ENCODE assay signal across 8 cellular contexts in genomic region chr16:84735846-84736586, GRCh38. TPM values are rescaled to one million over a fixed set of nuclear protein-coding genes. Genes with fewer than 3 reads are reported as not detected.
A peak's percentile ranks its signal among the peaks of the same experiment; 100 is the strongest.
DNase-seq lines count a peak whose midpoint lies in the region; ATAC-seq and TF ChIP-seq lines count a peak whose summit lies in the region.

No MANE protein-coding gene starts in this region.

- no peaks in the 10 kb centered on the region for H3K23me2 ChIP-seq in H9 (ENCODE audit: insufficient read length, low read depth, low read length, poor library complexity, severe bottlenecking)

- no peaks in the 10 kb centered on the region for H3K27me3 ChIP-seq in H9 (ENCODE audit: insufficient read depth, low read length)

- H2BK5ac ChIP-seq in H9 (ENCODE audit: insufficient read length, low read length) = no peak overlapping the region

- no peaks in the 10 kb centered on the region for H3K9me3 ChIP-seq in H9 (ENCODE audit: control insufficient read depth, low read depth, low read length)

- no peak overlapping the region for H4K8ac ChIP-seq in H9 (replicated peaks; ENCODE audit: insufficient read length, low read depth, low read length)

- H2BK120ac ChIP-seq in H9 (ENCODE audit: low read depth, low read length, poor library complexity, severe bottlenecking) = no peak overlapping the region

- no peak overlapping the region for H3K4me2 ChIP-seq in H9 (ENCODE audit: insufficient read depth, insufficient read length, low read length)

- peaks cover 3% of the 10 kb centered on the region for H3K79me1 ChIP-seq in H9 (ENCODE audit: insufficient read depth, low read depth, low read length, poor library complexity, severe bottlenecking)

- H4K5ac ChIP-seq in H9 (ENCODE audit: insufficient read length, low read depth, low read length) = no peak overlapping the region

- peaks cover 3% of the 10 kb centered on the region for H4K20me1 ChIP-seq in H9 (ENCODE audit: control insufficient read depth, insufficient read depth, insufficient read length)

- no peak overlapping the region for H3K18ac ChIP-seq in H9 (ENCODE audit: insufficient read length, low read depth, low read length)

- H3K4ac ChIP-seq in H9 (ENCODE audit: low read depth, low read length) = no peak overlapping the region

- TF ChIP-seq CTCF in H9 (conservative IDR thresholded peaks at IDR 0.05) = no peak
- TF ChIP-seq CTCF in nephron (IDR thresholded peaks at IDR 0.05; ENCODE audit: unreplicated experiment in 3 of 3) = no peak

- H2BK12ac ChIP-seq in H9 (ENCODE audit: insufficient read length, low read depth, low read length) = no peak overlapping the region

- no peak overlapping the region for H2BK15ac ChIP-seq in H9 (ENCODE audit: low read depth, low read length)

- H4K91ac ChIP-seq in H9 (ENCODE audit: insufficient read length, low read depth, low read length) = no peak overlapping the region

- H2BK20ac ChIP-seq in H9 (ENCODE audit: low read depth, low read length, poor library complexity, severe bottlenecking) = no peak overlapping the region

- no peak overlapping the region for H3K56ac ChIP-seq in H9 (ENCODE audit: insufficient read length, low read depth, low read length)

- H3K9ac ChIP-seq in H9 (ENCODE audit: extremely low read depth, insufficient read length, low read length) = no peak overlapping the region

- no peak overlapping the region for H3T11ph ChIP-seq in H9 (ENCODE audit: low read length)

- peaks cover 22% of the 10 kb centered on the region; the same call in 1 of the 2 replicates for H3K79me2 ChIP-seq in H9 (ENCODE audit: insufficient read depth, low read length)

- peaks cover 0 to 3% of the 10 kb centered on the region in 2 experiments; a peak in 1 of 5 replicates for H3K9me3 Mint-ChIP-seq in H9
- H3K9me3 Mint-ChIP-seq in activated naive CD8-positive, alpha-beta T cell treated with anti-CD3 and anti-CD28 coated beads, Interleukin-2, amount 10 ng/mL, durations not matched to agents 7 days and 5 days = no peaks in the 10 kb centered on the region
- no peaks in the 10 kb centered on the region for H3K9me3 Mint-ChIP-seq in nephron

- H2AFZ ChIP-seq in H9 (ENCODE audit: low read length) = no peak overlapping the region

- POLR2A ChIA-PET in activated naive CD8-positive, alpha-beta T cell treated with anti-CD3 and anti-CD28 coated beads, Interleukin-2, amount 10 ng/mL, durations not matched to agents 7 days and 5 days (lab: Charles Lee) = no interaction called here

- no peak overlapping the region for H3K14ac ChIP-seq in H9 (ENCODE audit: insufficient read depth, low read length)

- no peak overlapping the region for H3K27ac ChIP-seq in H9 (ENCODE audit: insufficient read length, low read depth, low read length)

- ATAC-seq in activated naive CD8-positive, alpha-beta T cell treated with anti-CD3 and anti-CD28 coated beads, Interleukin-2, amount 10 ng/mL, durations not matched to agents 7 days and 5 days (ENCODE audit: low read depth) = peak; percentile 28
- no peak for ATAC-seq in HG02884 (IDR thresholded peaks at IDR 0.05; ENCODE audit: unreplicated experiment)

- H3K23ac ChIP-seq in H9 (ENCODE audit: insufficient read length, low read depth, low read length) = no peak overlapping the region

- DNase-seq in H9 (no peak), NCI-H69 (lab: John Stamatoyannopoulos, UW) (peak; percentile 86), CD1c-positive myeloid dendritic cell (ENCODE audit: extremely low spot score) (no peak), OCI-M2 (lab: John Stamatoyannopoulos, UW; ENCODE audit: unreplicated experiment) (no peak), cerebellar nuclear complex (lab: John Stamatoyannopoulos, UW) (no peak)
- no peak for DNase-seq in activated naive CD8-positive, alpha-beta T cell treated with anti-CD3 and anti-CD28 coated beads, Interleukin-2, amount 10 ng/mL, durations not matched to agents 7 days and 5 days

- H3K4me1 Mint-ChIP-seq in H9 (peaks cover 61 to 68% of the 10 kb centered on the region in 2 experiments), nephron (peaks cover 55% of the 10 kb centered on the region)
- peaks cover 28% of the 10 kb centered on the region for H3K4me1 Mint-ChIP-seq in activated naive CD8-positive, alpha-beta T cell treated with anti-CD3 and anti-CD28 coated beads, Interleukin-2, amount 10 ng/mL, durations not matched to agents 7 days and 5 days

- H3K27ac Mint-ChIP-seq in H9 (peak overlapping the region in 2 of 3 experiments; percentile 9 to 71; a peak in 3 of 7 replicates), nephron (peak overlapping the region in 2 of 3 experiments; percentile 64 to 80)
- H3K27ac Mint-ChIP-seq in activated naive CD8-positive, alpha-beta T cell treated with anti-CD3 and anti-CD28 coated beads, Interleukin-2, amount 10 ng/mL, durations not matched to agents 7 days and 5 days = no peak overlapping the region

- no peaks in the 10 kb centered on the region for H3K27me3 Mint-ChIP-seq in H9 (ENCODE audit: low read depth)
- H3K27me3 Mint-ChIP-seq in activated naive CD8-positive, alpha-beta T cell treated with anti-CD3 and anti-CD28 coated beads, Interleukin-2, amount 10 ng/mL, durations not matched to agents 7 days and 5 days = no peaks in the 10 kb centered on the region
- H3K27me3 Mint-ChIP-seq in nephron (ENCODE audit: low read depth) = no peaks in the 10 kb centered on the region

- peaks cover 11% of the 10 kb centered on the region; the same call in 1 of the 2 replicates for H3K4me1 ChIP-seq in H9 (ENCODE audit: insufficient read depth, low read length)

- no peak overlapping the region for H2AK5ac ChIP-seq in H9 (ENCODE audit: insufficient read length, low read length)

- WGBS in H9 (ENCODE audit: extremely low coverage, insufficient read length, low lambda C conversion rate) = no CpG with 5 or more reads among the region's 17 CpGs

- H3K4me3 Mint-ChIP-seq in H9 (peak overlapping the region in 1 of 2 experiments; percentile 38; a peak in 1 of 5 replicates), nephron (no peak overlapping the region)
- no peak overlapping the region for H3K4me3 Mint-ChIP-seq in activated naive CD8-positive, alpha-beta T cell treated with anti-CD3 and anti-CD28 coated beads, Interleukin-2, amount 10 ng/mL, durations not matched to agents 7 days and 5 days

- H3K36me3 Mint-ChIP-seq in H9 (ENCODE audit: insufficient read depth in 1 of 3, low read depth in 3 of 3) = peaks cover 0 to 32% (median 24%) of the 10 kb centered on the region in 3 experiments; a peak in 5 of 7 replicates
- H3K36me3 Mint-ChIP-seq in activated naive CD8-positive, alpha-beta T cell treated with anti-CD3 and anti-CD28 coated beads, Interleukin-2, amount 10 ng/mL, durations not matched to agents 7 days and 5 days = peaks cover 8% of the 10 kb centered on the region
- peaks cover 23% of the 10 kb centered on the region for H3K36me3 Mint-ChIP-seq in nephron (ENCODE audit: low read depth)

RNA-seq across cellular contexts. Expression of gene USP10, which starts 36.2 kb away (rescaled TPM):
- 203 and 205 TPM in 2 replicates for total RNA-seq in H9 (2021)
- total RNA-seq in activated naive CD8-positive, alpha-beta T cell treated with anti-CD3 and anti-CD28 coated beads, Interleukin-2, amount 10 ng/mL, durations not matched to agents 7 days and 5 days = 10 to 100 TPM; 75.2 to 75.8 TPM
